9 cellular contexts compared by ENCODE assay signal in genomic region chr9:109967651-109968331, GRCh38.
A peak's percentile ranks its signal among the peaks of the same experiment; 100 is the strongest.
DNase-seq lines count a peak whose midpoint lies in the region; ATAC-seq lines count a peak whose summit lies in the region.
"Had no signal": no experiment of that assay in that cellular context is flagged by ENCODE, and none has a peak within 500 bp of the region (broad histone marks: within the 10 kb centered on the region; RNA-seq: fewer than 3 reads in every experiment).

No MANE protein-coding gene starts in this region.

- DNase-seq in CD4-positive, CD25-positive, alpha-beta regulatory T cell, result peak in 1 of 3 donors; percentile 49
- DNase-seq in GF-D8 (lab: John Stamatoyannopoulos, UW), result no peak
- no peak for DNase-seq in islet precursor cell
- no peak for DNase-seq in NCI-H82 (lab: John Stamatoyannopoulos, UW)
- no peak for DNase-seq in COLO668 (lab: John Stamatoyannopoulos, UW; ENCODE audit: unreplicated experiment)
- DNase-seq: MG63 had no signal

- no peaks in the 10 kb centered on the region for H3K36me3 ChIP-seq in CD4-positive, CD25-positive, alpha-beta regulatory T cell (ENCODE audit: control insufficient read depth, insufficient read depth, low read length)
- H3K36me3 ChIP-seq: MG63 had no signal

- intact Hi-C loops in dendritic cell treated with granulocyte-macrophage colony-stimulating factor and Interleukin-4, amounts not matched to agents 40 ng/mL and 50 ng/mL, for 4 days (cut with micrococcal nuclease), result loop anchor here (5.0 kb wide), 1 partner anchor 40 kb away; no protein-coding TSS in a partner anchor

- H3K27ac Mint-ChIP-seq in CD4-positive, CD25-positive, alpha-beta regulatory T cell, result peak overlapping the region; percentile 93 to 97 (median 96)
- peak overlapping the region; percentile 86 for H3K27ac Mint-ChIP-seq in dendritic cell treated with granulocyte-macrophage colony-stimulating factor and Interleukin-4, amounts not matched to agents 40 ng/mL and 50 ng/mL, for 4 days

- peak overlapping the region; percentile 75 for H3K27ac ChIP-seq in CD4-positive, CD25-positive, alpha-beta regulatory T cell (ENCODE audit: insufficient read depth, low read length, poor library complexity, severe bottlenecking)

- peak in 1 of 2 donors; percentile 5 for ATAC-seq in CD4-positive, CD25-positive, alpha-beta regulatory T cell (ENCODE audit: low read depth in 2 of 2)
- peak; percentile 19 for ATAC-seq in GM19397 (IDR thresholded peaks at IDR 0.05; ENCODE audit: unreplicated experiment)
- peak; percentile 31 for ATAC-seq in HG03439 (IDR thresholded peaks at IDR 0.05; ENCODE audit: unreplicated experiment)

- H3K9me3 Mint-ChIP-seq in CD4-positive, CD25-positive, alpha-beta regulatory T cell, result peaks cover 0 to 6% (median 0%) of the 10 kb centered on the region in 7 donors
- no peaks in the 10 kb centered on the region for H3K9me3 Mint-ChIP-seq in dendritic cell treated with granulocyte-macrophage colony-stimulating factor and Interleukin-4, amounts not matched to agents 40 ng/mL and 50 ng/mL, for 4 days

- peak overlapping the region; percentile 45 to 77 (median 66) for H3K4me3 Mint-ChIP-seq in CD4-positive, CD25-positive, alpha-beta regulatory T cell
- peak overlapping the region; percentile 10 for H3K4me3 Mint-ChIP-seq in dendritic cell treated with granulocyte-macrophage colony-stimulating factor and Interleukin-4, amounts not matched to agents 40 ng/mL and 50 ng/mL, for 4 days

- H3K4me1 Mint-ChIP-seq in CD4-positive, CD25-positive, alpha-beta regulatory T cell, result peaks cover 40 to 86% (median 63%) of the 10 kb centered on the region in 4 donors
- H3K4me1 Mint-ChIP-seq in dendritic cell treated with granulocyte-macrophage colony-stimulating factor and Interleukin-4, amounts not matched to agents 40 ng/mL and 50 ng/mL, for 4 days (ENCODE audit: low read depth), result peaks cover 69% of the 10 kb centered on the region

- peaks cover 56% of the 10 kb centered on the region for H3K4me1 ChIP-seq in CD4-positive, CD25-positive, alpha-beta regulatory T cell (ENCODE audit: control insufficient read depth, insufficient read depth, low read length, poor library complexity, severe bottlenecking)

- peaks cover 8% of the 10 kb centered on the region for H3K27me3 Mint-ChIP-seq in CD4-positive, CD25-positive, alpha-beta regulatory T cell
- peaks cover 7% of the 10 kb centered on the region for H3K27me3 Mint-ChIP-seq in dendritic cell treated with granulocyte-macrophage colony-stimulating factor and Interleukin-4, amounts not matched to agents 40 ng/mL and 50 ng/mL, for 4 days

- no peaks in the 10 kb centered on the region for H3K9me3 ChIP-seq in CD4-positive, CD25-positive, alpha-beta regulatory T cell (ENCODE audit: control insufficient read depth in 2 of 2, low read length in 2 of 2)
- H3K9me3 ChIP-seq: MG63 had no signal

- H3K36me3 Mint-ChIP-seq in CD4-positive, CD25-positive, alpha-beta regulatory T cell, result no peaks in the 10 kb centered on the region
- H3K36me3 Mint-ChIP-seq in dendritic cell treated with granulocyte-macrophage colony-stimulating factor and Interleukin-4, amounts not matched to agents 40 ng/mL and 50 ng/mL, for 4 days (ENCODE audit: low read depth), result no peaks in the 10 kb centered on the region

- H3K27me3 ChIP-seq in CD4-positive, CD25-positive, alpha-beta regulatory T cell (ENCODE audit: control insufficient read depth, insufficient read depth, low read length), result no peaks in the 10 kb centered on the region
- H3K27me3 ChIP-seq: MG63 had no signal

- H3K4me3 ChIP-seq in CD4-positive, CD25-positive, alpha-beta regulatory T cell (ENCODE audit: low read depth, low read length), result peak overlapping the region; percentile 49
- H3K4me3 ChIP-seq: MG63 had no signal
